In genomic region chr6:77178821-77179220, GRCh38 we compare ENCODE assay signal across 24 cellular contexts.
A peak's percentile ranks its signal among the peaks of the same experiment; 100 is the strongest.
DNase-seq lines count a peak whose midpoint lies in the region; ATAC-seq, FAIRE-seq and TF ChIP-seq lines count a peak whose summit lies in the region.
"Had no signal": no experiment of that assay in that cellular context is flagged by ENCODE, and none has a peak within 500 bp of the region (broad histone marks: within the 10 kb centered on the region; RNA-seq: fewer than 3 reads in every experiment).

No MANE protein-coding gene starts in this region.

- peak overlapping the region; percentile 70 for H3K4me3 Mint-ChIP-seq in HFFc6
- no peak overlapping the region for H3K4me3 Mint-ChIP-seq in astrocyte (ENCODE audit: unreplicated experiment)
- no peak overlapping the region for H3K4me3 Mint-ChIP-seq in Calu3 (ENCODE audit: low read depth, unreplicated experiment)
- H3K4me3 Mint-ChIP-seq: activated naive CD8-positive, alpha-beta T cell treated with anti-CD3 and anti-CD28 coated beads for 36 hours; stimulated activated effector memory CD8-positive, alpha-beta T cell treated with anti-CD3 and anti-CD28 coated beads, Interleukin-12 subunit alpha, Interleukin-12 subunit beta, amount 100 ng/mL, for 72 hours had no signal

- H3K9me3 Mint-ChIP-seq in HFFc6 (no peaks in the 10 kb centered on the region), astrocyte (ENCODE audit: unreplicated experiment) (peaks cover 4% of the 10 kb centered on the region), Calu3 (ENCODE audit: low read depth, unreplicated experiment) (no peaks in the 10 kb centered on the region)

- H3K36me3 ChIP-seq in astrocyte (ENCODE audit: insufficient read depth, low read length) = no peaks in the 10 kb centered on the region
- H3K36me3 ChIP-seq: colonic mucosa, heart right ventricle, pancreas, upper lobe of left lung had no signal

- H3K4me3 ChIP-seq in AG04449 (ENCODE audit: low read depth, low read length) (no peak overlapping the region), astrocyte (ENCODE audit: insufficient read depth, low read depth, low read length) (no peak overlapping the region)
- H3K4me3 ChIP-seq: colonic mucosa, heart right ventricle, pancreas, upper lobe of left lung had no signal

- TF ChIP-seq CTCF in AG04449 (IDR thresholded peaks at IDR 0.05; ENCODE audit: insufficient read depth, low read length, missing control alignments) = no peak
- no peak for TF ChIP-seq CTCF in HFFc6 (IDR thresholded peaks at IDR 0.05)
- TF ChIP-seq CTCF in astrocyte (IDR thresholded peaks at IDR 0.05; ENCODE audit: insufficient read depth, low read depth, low read length) = no peak
- no peak for TF ChIP-seq CTCF in Calu3 (IDR thresholded peaks at IDR 0.05; ENCODE audit: unreplicated experiment)

- FAIRE-seq in astrocyte (lab: Jason Lieb, UNC) = no peak
- FAIRE-seq: GM19239, pancreas had no signal

- peak overlapping the region; percentile 13 for H3K4me2 ChIP-seq in astrocyte (ENCODE audit: low read length)

- POLR2A ChIA-PET in AG04449 (lab: Yijun Ruan, JAX) = no interaction called here

- H2AFZ ChIP-seq in astrocyte (ENCODE audit: low read depth, low read length) = no peak overlapping the region

- no peak overlapping the region for H3K9ac ChIP-seq in astrocyte (ENCODE audit: low read length)

- H3K36me3 Mint-ChIP-seq in HFFc6 (ENCODE audit: low read depth) = peaks cover 5% of the 10 kb centered on the region; the same call in 1 of the 2 replicates
- H3K36me3 Mint-ChIP-seq in astrocyte (ENCODE audit: low read depth, unreplicated experiment) = peaks cover 8% of the 10 kb centered on the region
- no peaks in the 10 kb centered on the region for H3K36me3 Mint-ChIP-seq in Calu3 (ENCODE audit: insufficient read depth, unreplicated experiment)
- H3K36me3 Mint-ChIP-seq: activated naive CD8-positive, alpha-beta T cell treated with anti-CD3 and anti-CD28 coated beads for 36 hours; stimulated activated effector memory CD8-positive, alpha-beta T cell treated with anti-CD3 and anti-CD28 coated beads, Interleukin-12 subunit alpha, Interleukin-12 subunit beta, amount 100 ng/mL, for 72 hours had no signal

- H3K27ac ChIP-seq in astrocyte (ENCODE audit: low read depth, low read length) = peak overlapping the region; percentile 7
- H3K27ac ChIP-seq: colonic mucosa, heart right ventricle, HL-60, pancreas, upper lobe of left lung had no signal

- intact Hi-C loops in Calu3 (cut with micrococcal nuclease; ENCODE audit: unreplicated experiment) = no loop called here

- H3K27me3 Mint-ChIP-seq in HFFc6 (ENCODE audit: insufficient read depth) (no peaks in the 10 kb centered on the region), astrocyte (ENCODE audit: low read depth, unreplicated experiment) (no peaks in the 10 kb centered on the region), Calu3 (ENCODE audit: unreplicated experiment) (no peaks in the 10 kb centered on the region)
- H3K27me3 Mint-ChIP-seq: activated naive CD8-positive, alpha-beta T cell treated with anti-CD3 and anti-CD28 coated beads for 36 hours had no signal

- no peak for ATAC-seq in HG03520 (IDR thresholded peaks at IDR 0.05; ENCODE audit: unreplicated experiment)
- ATAC-seq in GM21576 (IDR thresholded peaks at IDR 0.05; ENCODE audit: unreplicated experiment) = no peak
- ATAC-seq: heart right ventricle; left cardiac atrium; pancreas; stimulated activated effector memory CD8-positive, alpha-beta T cell treated with anti-CD3 and anti-CD28 coated beads, Interleukin-12 subunit alpha, Interleukin-12 subunit beta, amount 100 ng/mL, for 72 hours had no signal

- DNase-seq in AG04449 (ENCODE audit: low read depth, low spot score) (peak; percentile 5), HFFc6 (peak; percentile 73), astrocyte (ENCODE audit: low read depth) (peak; percentile 29), hepatic stellate cell (ENCODE audit: low spot score) (peak; percentile 5), medulla oblongata (ENCODE audit: extremely low spot score) (no peak), Calu3 (no peak)
- DNase-seq: ACHN; activated CD4-positive, alpha-beta T cell treated with anti-CD3 and anti-CD28 coated beads, Interleukin-2, amount 50 U/mL, for 4 hours; activated naive CD8-positive, alpha-beta T cell treated with anti-CD3 and anti-CD28 coated beads for 36 hours; activated T-cell treated with anti-CD3 and anti-CD28 coated beads, Interleukin-2, amount 50 U/mL, for 48 hours; colonic mucosa; DMS 273 treated with DMSO at 0.1 percent for 48 hours; heart right ventricle; Karpas-422; left cardiac atrium; NCI-H1694; NCI-H510A treated with DMSO at 0.1 percent for 48 hours; pancreas; upper lobe of left lung had no signal

- CTCF ChIA-PET in AG04449 (lab: Yijun Ruan, JAX) = no interaction called here
- CTCF ChIA-PET in Calu3 (lab: Charles Lee) = no interaction called here

- no peaks in the 10 kb centered on the region for H3K27me3 ChIP-seq in astrocyte (ENCODE audit: insufficient read depth, low read length)
- H3K27me3 ChIP-seq: colonic mucosa, heart right ventricle, pancreas, upper lobe of left lung had no signal

- no peaks in the 10 kb centered on the region for H3K79me2 ChIP-seq in astrocyte (ENCODE audit: insufficient read depth, low read length)

- H3K4me1 Mint-ChIP-seq in HFFc6 (ENCODE audit: low read depth) (peaks cover 47% of the 10 kb centered on the region), astrocyte (ENCODE audit: low read depth, unreplicated experiment) (peaks cover 25% of the 10 kb centered on the region), Calu3 (ENCODE audit: low read depth, unreplicated experiment) (peaks cover 11% of the 10 kb centered on the region)
- H3K4me1 Mint-ChIP-seq: activated naive CD8-positive, alpha-beta T cell treated with anti-CD3 and anti-CD28 coated beads for 36 hours; stimulated activated effector memory CD8-positive, alpha-beta T cell treated with anti-CD3 and anti-CD28 coated beads, Interleukin-12 subunit alpha, Interleukin-12 subunit beta, amount 100 ng/mL, for 72 hours had no signal

- H3K4me1 ChIP-seq in astrocyte (ENCODE audit: insufficient read depth, low read length) = peaks cover 2% of the 10 kb centered on the region
- H3K4me1 ChIP-seq: colonic mucosa, pancreas, upper lobe of left lung had no signal

- H3K27ac Mint-ChIP-seq in HFFc6 = peak overlapping the region; percentile 85
- peak overlapping the region; percentile 43 for H3K27ac Mint-ChIP-seq in astrocyte (ENCODE audit: unreplicated experiment)
- no peak overlapping the region for H3K27ac Mint-ChIP-seq in Calu3 (ENCODE audit: unreplicated experiment)
- H3K27ac Mint-ChIP-seq: activated naive CD8-positive, alpha-beta T cell treated with anti-CD3 and anti-CD28 coated beads for 36 hours; stimulated activated effector memory CD8-positive, alpha-beta T cell treated with anti-CD3 and anti-CD28 coated beads, Interleukin-12 subunit alpha, Interleukin-12 subunit beta, amount 100 ng/mL, for 72 hours had no signal

- peaks cover 2% of the 10 kb centered on the region for H3K9me3 ChIP-seq in astrocyte (ENCODE audit: insufficient read depth, low read depth, low read length)
- H3K9me3 ChIP-seq: colonic mucosa, pancreas had no signal

- no TSS peak for BruUV-seq in Calu3 (replicated peaks; lab: Mats Ljungman, UMichigan)

- H4K20me1 ChIP-seq in astrocyte (ENCODE audit: insufficient read depth, low read length) = no peaks in the 10 kb centered on the region

Comparison
In these comparisons a context has a peak if more than half of its experiments do, and no peak if none do; other contexts are left out.
1. DNase-seq: peak in AG04449 (single experiment), HFFc6 (single experiment), astrocyte (single experiment) and hepatic stellate cell (single experiment); none in medulla oblongata (single experiment) and Calu3 (single experiment).